ENCODE assay signal across 18 cellular contexts in the genomic region with DNA sequence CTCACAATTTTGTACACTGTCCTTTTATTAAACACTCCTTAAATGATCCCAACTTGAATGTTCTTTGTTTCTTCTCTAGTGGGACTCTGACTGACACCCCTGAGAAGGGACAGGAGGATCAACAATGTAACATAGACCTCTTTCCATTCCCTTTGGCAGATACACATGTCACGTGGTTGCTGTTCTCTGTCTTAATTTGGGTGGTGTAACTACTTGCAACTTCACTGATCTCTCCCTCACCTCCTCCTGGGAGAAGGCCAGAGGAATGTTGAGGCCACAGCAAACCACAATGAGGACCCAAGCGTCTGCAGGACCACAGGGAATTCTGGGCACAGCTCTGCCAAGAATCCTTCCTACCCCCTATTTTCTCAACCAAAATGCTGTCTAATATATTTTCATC.
A peak's percentile ranks its signal among the peaks of the same experiment; 100 is the strongest.
DNase-seq lines count a peak whose midpoint lies in the region; ATAC-seq, FAIRE-seq and TF ChIP-seq lines count a peak whose summit lies in the region.
"Had no signal": no experiment of that assay in that cellular context is flagged by ENCODE, and none has a peak within 500 bp of the region (broad histone marks: within the 10 kb centered on the region; RNA-seq: fewer than 3 reads in every experiment).

No MANE protein-coding gene starts in this region.

- no peak overlapping the region for H3K27ac ChIP-seq in GM12878 (ENCODE audit: control insufficient read depth, insufficient read depth)
- H3K27ac ChIP-seq in brain microvascular endothelial cell, result no peak overlapping the region
- H3K27ac ChIP-seq: dorsolateral prefrontal cortex had no signal

- H2AFZ ChIP-seq in GM12878 (ENCODE audit: control insufficient read depth, low read depth, low read length), result no peak overlapping the region

- no peak for TF ChIP-seq POLR2A in GM12878 (IDR thresholded peaks at IDR 0.05; ENCODE audit: low read depth, low read length)

- TF ChIP-seq CTCF in AG09309 (IDR thresholded peaks at IDR 0.05; ENCODE audit: control insufficient read depth, insufficient read depth, low read depth, low read length, missing control alignments) (no peak), HFFc6 (IDR thresholded peaks at IDR 0.05) (no peak), GM12878 (IDR thresholded peaks at IDR 0.05 in 2 of 3, conservative IDR thresholded peaks at IDR 0.05 in 1 of 3; ENCODE audit: control insufficient read depth in 2 of 3, extremely low read depth in 1 of 3, insufficient read depth in 1 of 3, low read depth in 3 of 3, low read length in 3 of 3) (no peak), brain microvascular endothelial cell (IDR thresholded peaks at IDR 0.05; ENCODE audit: low read depth, low read length, missing control alignments) (no peak)

- no peak for TF ChIP-seq RAD21 in GM12878 (IDR thresholded peaks at IDR 0.05; ENCODE audit: insufficient read depth, low read depth, low read length)

- CTCF ChIA-PET in GM12878 (lab: Yijun Ruan, JAX), result no interaction called here

- H3K4me1 ChIP-seq in GM12878 (ENCODE audit: control insufficient read depth, insufficient read depth, low read length), result no peaks in the 10 kb centered on the region

- H3K4me2 ChIP-seq in GM12878 (ENCODE audit: control insufficient read depth, insufficient read depth), result no peak overlapping the region

- no peak overlapping the region for H3K4me3 ChIP-seq in AG09309 (ENCODE audit: control insufficient read depth, low read depth, low read length)
- no peak overlapping the region for H3K4me3 ChIP-seq in GM12878
- no peak overlapping the region for H3K4me3 ChIP-seq in brain microvascular endothelial cell (ENCODE audit: low read depth, low read length)
- H3K4me3 ChIP-seq: adrenal gland, dorsolateral prefrontal cortex had no signal

- peak; percentile 67 for DNase-seq in AG09309 (ENCODE audit: low read depth)
- DNase-seq in HFFc6, result peak; percentile 15
- no peak for DNase-seq in GM12878 (ENCODE audit: low read depth, low spot score)
- DNase-seq in hepatic stellate cell (ENCODE audit: low spot score), result peak; percentile 39
- no peak for DNase-seq in brain microvascular endothelial cell
- no peak for DNase-seq in CD1c-positive myeloid dendritic cell (ENCODE audit: extremely low spot score)
- DNase-seq: activated CD4-positive, alpha-beta T cell treated with anti-CD3 and anti-CD28 coated beads, Interleukin-2, amount 10 ng/mL, durations not matched to agents 24 days and 14 days; activated T-cell treated with anti-CD3 and anti-CD28 coated beads, Interleukin-2, amount 50 U/mL, for 4 hours; adrenal gland; DMS79; dorsolateral prefrontal cortex; foreskin melanocyte; midbrain; NCI-H82; SHP77 had no signal

- no peaks in the 10 kb centered on the region for H3K79me2 ChIP-seq in GM12878 (ENCODE audit: control insufficient read depth, insufficient read depth, low read length)

- SMC1A ChIA-PET in GM12878 (lab: Charles Lee; ENCODE audit: uncharacterized antibody, unreplicated experiment), result no interaction called here

- H4K20me1 ChIP-seq in GM12878 (ENCODE audit: control insufficient read depth, insufficient read depth), result no peaks in the 10 kb centered on the region

- no peak for FAIRE-seq in GM12878 (lab: Jason Lieb, UNC)

- H3K27me3 Mint-ChIP-seq in HFFc6 (ENCODE audit: insufficient read depth), result peaks cover 21% of the 10 kb centered on the region

- H3K4me3 Mint-ChIP-seq in HFFc6, result no peak overlapping the region
- H3K4me3 Mint-ChIP-seq: activated CD4-positive, alpha-beta T cell treated with anti-CD3 and anti-CD28 coated beads, Interleukin-2, amount 10 ng/mL, durations not matched to agents 24 days and 14 days; activated T-cell treated with anti-CD3 and anti-CD28 coated beads, Interleukin-2, amount 50 U/mL, for 4 hours; B cell had no signal

- RAD21 ChIA-PET in GM12878 (lab: Charles Lee; ENCODE audit: unreplicated experiment), result no interaction called here

- H3K27ac Mint-ChIP-seq in HFFc6, result no peak overlapping the region
- H3K27ac Mint-ChIP-seq: activated CD4-positive, alpha-beta T cell treated with anti-CD3 and anti-CD28 coated beads, Interleukin-2, amount 10 ng/mL, durations not matched to agents 24 days and 14 days; B cell had no signal

- WGBS in GM12878 (ENCODE audit: insufficient coverage, insufficient replicate concordance, low lambda C conversion rate, missing lambda C conversion rate), result 0% methylated on average over 2 of the region's 2 CpGs

- TF ChIP-seq EP300 in GM12878 (IDR thresholded peaks at IDR 0.05; ENCODE audit: borderline replicate concordance in 1 of 2, control insufficient read depth in 1 of 2, low read depth in 2 of 2, low read length in 2 of 2), result no peak

- H3K36me3 ChIP-seq in GM12878 (ENCODE audit: control insufficient read depth in 2 of 2, insufficient read depth in 2 of 2, low read length in 1 of 2), result no peaks in the 10 kb centered on the region
- no peaks in the 10 kb centered on the region for H3K36me3 ChIP-seq in brain microvascular endothelial cell (replicated peaks)
- H3K36me3 ChIP-seq: adrenal gland had no signal

- no TSS peak for BruUV-seq in GM12878 (replicated peaks; lab: Mats Ljungman, UMichigan)

- in situ Hi-C loops in GM12878 (cut with MboI) (no loop called here), brain microvascular endothelial cell (cut with HindIII; ENCODE audit: low pct_ligation_motif_present, low sequenced_read_pairs) (no loop called here)

- H3K27me3 ChIP-seq in GM12878 (replicated peaks in 1 of 2; ENCODE audit: control insufficient read depth in 2 of 2, insufficient read depth in 2 of 2, low read length in 1 of 2) (no peaks in the 10 kb centered on the region), brain microvascular endothelial cell (replicated peaks) (no peaks in the 10 kb centered on the region)
- H3K27me3 ChIP-seq: adrenal gland, dorsolateral prefrontal cortex had no signal

- H3K36me3 Mint-ChIP-seq in HFFc6 (ENCODE audit: low read depth), result no peaks in the 10 kb centered on the region

- H3K4me1 Mint-ChIP-seq in HFFc6 (ENCODE audit: low read depth), result peaks cover 26% of the 10 kb centered on the region
- H3K4me1 Mint-ChIP-seq: activated CD4-positive, alpha-beta T cell treated with anti-CD3 and anti-CD28 coated beads, Interleukin-2, amount 10 ng/mL, durations not matched to agents 24 days and 14 days; B cell had no signal

- no peak overlapping the region for H3K9ac ChIP-seq in GM12878 (ENCODE audit: control insufficient read depth, insufficient read depth, low read length)

- no peaks in the 10 kb centered on the region for H3K9me3 Mint-ChIP-seq in HFFc6
- H3K9me3 Mint-ChIP-seq: activated CD4-positive, alpha-beta T cell treated with anti-CD3 and anti-CD28 coated beads, Interleukin-2, amount 10 ng/mL, durations not matched to agents 24 days and 14 days; activated T-cell treated with anti-CD3 and anti-CD28 coated beads, Interleukin-2, amount 50 U/mL, for 4 hours had no signal

- POLR2A ChIA-PET in GM12878 (lab: Charles Lee), result no interaction called here

- intact Hi-C loops in GM12878 (cut with micrococcal nuclease; ENCODE audit: unreplicated experiment), result no loop called here

- ATAC-seq in GM12878 (no peak), GM19467 (IDR thresholded peaks at IDR 0.05; ENCODE audit: unreplicated experiment) (no peak), HG03108 (IDR thresholded peaks at IDR 0.05; ENCODE audit: unreplicated experiment) (no peak)
- ATAC-seq: activated T-cell treated with anti-CD3 and anti-CD28 coated beads, Interleukin-2, amount 50 U/mL, for 4 hours had no signal

- H3K9me3 ChIP-seq in GM12878 (replicated peaks; ENCODE audit: control insufficient read depth, insufficient read depth, low read length), result no peaks in the 10 kb centered on the region
- H3K9me3 ChIP-seq: adrenal gland had no signal

TF ChIP-seq in GM12878, 131 proteins besides CTCF, POLR2A, EP300 and RAD21:
- TF ChIP-seq HDAC2 (IDR thresholded peaks at IDR 0.05) (no peak), MTA2 (IDR thresholded peaks at IDR 0.05; ENCODE audit: low read depth) (no peak), SMAD1 (IDR thresholded peaks at IDR 0.05; ENCODE audit: low read depth, partially characterized antibody) (no peak), DPF2 (IDR thresholded peaks at IDR 0.05) (no peak), CHD4 (IDR thresholded peaks at IDR 0.05) (no peak), RAD51 (IDR thresholded peaks at IDR 0.05) (peak; percentile 29; the same call in 1 of the 2 replicates), GATAD2B (conservative IDR thresholded peaks at IDR 0.05; ENCODE audit: low read depth) (no peak)
- TF ChIP-seq, protein P1, sequence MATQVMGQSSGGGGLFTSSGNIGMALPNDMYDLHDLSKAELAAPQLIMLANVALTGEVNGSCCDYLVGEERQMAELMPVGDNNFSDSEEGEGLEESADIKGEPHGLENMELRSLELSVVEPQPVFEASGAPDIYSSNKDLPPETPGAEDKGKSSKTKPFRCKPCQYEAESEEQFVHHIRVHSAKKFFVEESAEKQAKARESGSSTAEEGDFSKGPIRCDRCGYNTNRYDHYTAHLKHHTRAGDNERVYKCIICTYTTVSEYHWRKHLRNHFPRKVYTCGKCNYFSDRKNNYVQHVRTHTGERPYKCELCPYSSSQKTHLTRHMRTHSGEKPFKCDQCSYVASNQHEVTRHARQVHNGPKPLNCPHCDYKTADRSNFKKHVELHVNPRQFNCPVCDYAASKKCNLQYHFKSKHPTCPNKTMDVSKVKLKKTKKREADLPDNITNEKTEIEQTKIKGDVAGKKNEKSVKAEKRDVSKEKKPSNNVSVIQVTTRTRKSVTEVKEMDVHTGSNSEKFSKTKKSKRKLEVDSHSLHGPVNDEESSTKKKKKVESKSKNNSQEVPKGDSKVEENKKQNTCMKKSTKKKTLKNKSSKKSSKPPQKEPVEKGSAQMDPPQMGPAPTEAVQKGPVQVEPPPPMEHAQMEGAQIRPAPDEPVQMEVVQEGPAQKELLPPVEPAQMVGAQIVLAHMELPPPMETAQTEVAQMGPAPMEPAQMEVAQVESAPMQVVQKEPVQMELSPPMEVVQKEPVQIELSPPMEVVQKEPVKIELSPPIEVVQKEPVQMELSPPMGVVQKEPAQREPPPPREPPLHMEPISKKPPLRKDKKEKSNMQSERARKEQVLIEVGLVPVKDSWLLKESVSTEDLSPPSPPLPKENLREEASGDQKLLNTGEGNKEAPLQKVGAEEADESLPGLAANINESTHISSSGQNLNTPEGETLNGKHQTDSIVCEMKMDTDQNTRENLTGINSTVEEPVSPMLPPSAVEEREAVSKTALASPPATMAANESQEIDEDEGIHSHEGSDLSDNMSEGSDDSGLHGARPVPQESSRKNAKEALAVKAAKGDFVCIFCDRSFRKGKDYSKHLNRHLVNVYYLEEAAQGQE (IDR thresholded peaks at IDR 0.05; ENCODE audit: low read depth, low read length), result no peak

Comparison
In these comparisons a context has a peak if more than half of its experiments do, and no peak if none do; other contexts are left out.
1. DNase-seq: peak in AG09309 (single experiment), HFFc6 (single experiment) and hepatic stellate cell (single experiment); none in GM12878 (single experiment), brain microvascular endothelial cell (single experiment) and CD1c-positive myeloid dendritic cell (single experiment).